16 cellular contexts compared by ENCODE assay signal in genomic region chr20:33861458-33861857, GRCh38. TPM values are rescaled to one million over a fixed set of nuclear protein-coding genes. Genes with fewer than 3 reads are reported as not detected.
A peak's percentile ranks its signal among the peaks of the same experiment; 100 is the strongest.
DNase-seq lines count a peak whose midpoint lies in the region; ATAC-seq and TF ChIP-seq lines count a peak whose summit lies in the region.
"Had no signal": no experiment of that assay in that cellular context is flagged by ENCODE, and none has a peak within 500 bp of the region (broad histone marks: within the 10 kb centered on the region; RNA-seq: fewer than 3 reads in every experiment).

No MANE protein-coding gene starts in this region.

- H3K4me1 ChIP-seq in RWPE2 (ENCODE audit: insufficient read depth, poor library complexity, severe bottlenecking) (no peaks in the 10 kb centered on the region), neuronal stem cell (ENCODE audit: control insufficient read depth in 2 of 2, insufficient read depth in 1 of 2, low read depth in 1 of 2, low read length in 2 of 2) (peaks cover 0 to 7% of the 10 kb centered on the region in 2 donors)

- H3K4me3 ChIP-seq in RWPE2 (ENCODE audit: severe bottlenecking) (no peak overlapping the region), neuronal stem cell (ENCODE audit: low read length in 2 of 2) (no peak overlapping the region)
- H3K4me3 ChIP-seq: GM12878, GM23248 had no signal

- no peak overlapping the region for H2AK5ac ChIP-seq in neuronal stem cell (ENCODE audit: low read depth, low read length)

- no peaks in the 10 kb centered on the region for H3K9me3 ChIP-seq in RWPE2 (ENCODE audit: severe bottlenecking)
- no peaks in the 10 kb centered on the region for H3K9me3 ChIP-seq in neuronal stem cell (replicated peaks in 1 of 2; ENCODE audit: control insufficient read depth in 2 of 2, insufficient read depth in 1 of 2, low read depth in 1 of 2, low read length in 2 of 2)

- CTCF ChIA-PET in activated CD4-positive, alpha-beta T cell treated with anti-CD3 and anti-CD28 coated beads, Interleukin-2, amount 10 ng/mL, durations not matched to agents 7 days and 5 days (lab: Charles Lee), result interaction anchor here (0.6 to 2.0 kb wide), 5 partner anchors 10 to 44 kb away, joined by 3 to 4 read pairs (median 3); no protein-coding TSS in a partner anchor
- CTCF ChIA-PET in activated CD8-positive, alpha-beta T cell treated with anti-CD3 and anti-CD28 coated beads for 36 hours (lab: Charles Lee), result interaction anchor here (0.7 to 2.6 kb wide), 9 partner anchors 9 to 268 kb away, joined by 3 to 10 read pairs (median 4); partner anchors contain the start of gene EIF2S2

- H3K9ac ChIP-seq in neuronal stem cell (ENCODE audit: low read depth, low read length, poor library complexity), result no peak overlapping the region
- H3K9ac ChIP-seq: GM23248 had no signal

- peak overlapping the region; percentile 33 for H3K27ac Mint-ChIP-seq in activated CD4-positive, alpha-beta T cell treated with anti-CD3 and anti-CD28 coated beads, Interleukin-2, amount 10 ng/mL, durations not matched to agents 7 days and 5 days
- peak overlapping the region; percentile 50 for H3K27ac Mint-ChIP-seq in nephron progenitor cell
- no peak overlapping the region for H3K27ac Mint-ChIP-seq in immature natural killer cell
- no peak overlapping the region for H3K27ac Mint-ChIP-seq in activated CD8-positive, alpha-beta T cell treated with anti-CD3 and anti-CD28 coated beads for 36 hours
- H3K27ac Mint-ChIP-seq: CD4-positive, alpha-beta T cell had no signal

- H2BK15ac ChIP-seq in neuronal stem cell (ENCODE audit: low read length), result no peak overlapping the region

- no peak overlapping the region for H2BK5ac ChIP-seq in neuronal stem cell (ENCODE audit: low read length)

- H3K14ac ChIP-seq in neuronal stem cell (ENCODE audit: low read length), result no peak overlapping the region

- WGBS in neuronal stem cell (ENCODE audit: extremely low coverage in 2 of 2, insufficient read length in 2 of 2, insufficient replicate concordance in 1 of 2), 2 donors, result no CpG with 5 or more reads among the region's 9 CpGs

- H4K91ac ChIP-seq in neuronal stem cell (ENCODE audit: low read depth, low read length, poor library complexity), result no peak overlapping the region

- H3K4me1 Mint-ChIP-seq in activated CD4-positive, alpha-beta T cell treated with anti-CD3 and anti-CD28 coated beads, Interleukin-2, amount 10 ng/mL, durations not matched to agents 7 days and 5 days, result peaks cover 61% of the 10 kb centered on the region
- H3K4me1 Mint-ChIP-seq in nephron progenitor cell, result peaks cover 45% of the 10 kb centered on the region
- peaks cover 17 to 20% of the 10 kb centered on the region in 2 donors for H3K4me1 Mint-ChIP-seq in immature natural killer cell
- H3K4me1 Mint-ChIP-seq in activated CD8-positive, alpha-beta T cell treated with anti-CD3 and anti-CD28 coated beads for 36 hours (ENCODE audit: low read depth), result peaks cover 25% of the 10 kb centered on the region

- H3K27me3 ChIP-seq in RWPE2 (ENCODE audit: insufficient read depth, poor library complexity, severe bottlenecking), result no peaks in the 10 kb centered on the region
- H3K27me3 ChIP-seq in neuronal stem cell (ENCODE audit: control insufficient read depth in 3 of 3, insufficient read depth in 3 of 3, low read depth in 1 of 3, low read length in 3 of 3), result peaks cover 0 to 3% (median 0%) of the 10 kb centered on the region in 3 experiments

- H3K36me3 ChIP-seq in RWPE2 (ENCODE audit: low read depth), result no peaks in the 10 kb centered on the region
- peaks cover 6 to 8% of the 10 kb centered on the region in 2 donors for H3K36me3 ChIP-seq in neuronal stem cell (replicated peaks in 1 of 2; ENCODE audit: control insufficient read depth in 2 of 2, insufficient read depth in 2 of 2, low read length in 2 of 2)

- POLR2A ChIA-PET in activated CD4-positive, alpha-beta T cell treated with anti-CD3 and anti-CD28 coated beads, Interleukin-2, amount 10 ng/mL, durations not matched to agents 7 days and 5 days (lab: Charles Lee), result no interaction called here
- POLR2A ChIA-PET in activated CD8-positive, alpha-beta T cell treated with anti-CD3 and anti-CD28 coated beads for 36 hours (lab: Charles Lee), result interaction anchor here (1.4 kb wide), 2 partner anchors 10 to 12 kb away, joined by 4 read pairs; no protein-coding TSS in a partner anchor

- H2BK12ac ChIP-seq in neuronal stem cell (ENCODE audit: low read length), result no peak overlapping the region

- H2BK120ac ChIP-seq in neuronal stem cell (ENCODE audit: low read depth, low read length), result no peak overlapping the region

- intact Hi-C loops in activated CD8-positive, alpha-beta T cell treated with anti-CD3 and anti-CD28 coated beads for 36 hours (cut with micrococcal nuclease), result no loop called here

- no peaks in the 10 kb centered on the region for H3K79me1 ChIP-seq in neuronal stem cell (ENCODE audit: low read depth, low read length)

- H3K4me3 Mint-ChIP-seq in activated CD4-positive, alpha-beta T cell treated with anti-CD3 and anti-CD28 coated beads, Interleukin-2, amount 10 ng/mL, durations not matched to agents 7 days and 5 days, result no peak overlapping the region
- H3K4me3 Mint-ChIP-seq in nephron progenitor cell (no peak overlapping the region), immature natural killer cell (no peak overlapping the region)
- no peak overlapping the region for H3K4me3 Mint-ChIP-seq in activated CD8-positive, alpha-beta T cell treated with anti-CD3 and anti-CD28 coated beads for 36 hours
- H3K4me3 Mint-ChIP-seq: CD4-positive, alpha-beta T cell had no signal

- H3K18ac ChIP-seq in neuronal stem cell (ENCODE audit: low read length), result no peak overlapping the region

- peaks cover 30% of the 10 kb centered on the region for H3K36me3 Mint-ChIP-seq in activated CD4-positive, alpha-beta T cell treated with anti-CD3 and anti-CD28 coated beads, Interleukin-2, amount 10 ng/mL, durations not matched to agents 7 days and 5 days (ENCODE audit: low read depth)
- no peaks in the 10 kb centered on the region for H3K36me3 Mint-ChIP-seq in nephron progenitor cell (ENCODE audit: low read depth)
- H3K36me3 Mint-ChIP-seq in immature natural killer cell, result peaks cover 0 to 8% (median 4%) of the 10 kb centered on the region in 3 donors
- peaks cover 5% of the 10 kb centered on the region for H3K36me3 Mint-ChIP-seq in activated CD8-positive, alpha-beta T cell treated with anti-CD3 and anti-CD28 coated beads for 36 hours (ENCODE audit: low read depth)

- H3K27me3 Mint-ChIP-seq in activated CD4-positive, alpha-beta T cell treated with anti-CD3 and anti-CD28 coated beads, Interleukin-2, amount 10 ng/mL, durations not matched to agents 7 days and 5 days, result no peaks in the 10 kb centered on the region
- H3K27me3 Mint-ChIP-seq in nephron progenitor cell (ENCODE audit: low read depth, poor library complexity) (peaks cover under 1% of the 10 kb centered on the region), immature natural killer cell (ENCODE audit: low read depth in 3 of 3) (peaks cover 0 to 2% (median 0%) of the 10 kb centered on the region in 3 donors)
- no peaks in the 10 kb centered on the region for H3K27me3 Mint-ChIP-seq in activated CD8-positive, alpha-beta T cell treated with anti-CD3 and anti-CD28 coated beads for 36 hours
- H3K27me3 Mint-ChIP-seq: CD4-positive, alpha-beta T cell had no signal

- H3K9me3 Mint-ChIP-seq in activated CD4-positive, alpha-beta T cell treated with anti-CD3 and anti-CD28 coated beads, Interleukin-2, amount 10 ng/mL, durations not matched to agents 7 days and 5 days, result no peaks in the 10 kb centered on the region
- H3K9me3 Mint-ChIP-seq in nephron progenitor cell (no peaks in the 10 kb centered on the region), immature natural killer cell (no peaks in the 10 kb centered on the region)
- no peaks in the 10 kb centered on the region for H3K9me3 Mint-ChIP-seq in activated CD8-positive, alpha-beta T cell treated with anti-CD3 and anti-CD28 coated beads for 36 hours
- H3K9me3 Mint-ChIP-seq: CD4-positive, alpha-beta T cell had no signal

- TF ChIP-seq CTCF in RWPE2 (IDR thresholded peaks at IDR 0.05; ENCODE audit: poor library complexity, severe bottlenecking), result no peak
- TF ChIP-seq CTCF in nephron progenitor cell (IDR thresholded peaks at IDR 0.05), result no peak
- no peak for TF ChIP-seq CTCF in activated CD8-positive, alpha-beta T cell treated with anti-CD3 and anti-CD28 coated beads for 36 hours (IDR thresholded peaks at IDR 0.05)

- no peak overlapping the region for H4K8ac ChIP-seq in neuronal stem cell (ENCODE audit: low read depth, low read length)

- no peak overlapping the region for H3K23ac ChIP-seq in neuronal stem cell (ENCODE audit: low read depth, low read length, poor library complexity)

- no peak for ATAC-seq in RWPE2 (ENCODE audit: low read depth)
- no peak for ATAC-seq in activated CD8-positive, alpha-beta T cell treated with anti-CD3 and anti-CD28 coated beads for 36 hours
- ATAC-seq: GM12878, HCT116 had no signal

- no peak overlapping the region for H2AFZ ChIP-seq in neuronal stem cell (ENCODE audit: low read length)
- H2AFZ ChIP-seq: GM23248 had no signal

- no peak for DNase-seq in activated CD4-positive, alpha-beta T cell treated with anti-CD3 and anti-CD28 coated beads, Interleukin-2, amount 10 ng/mL, durations not matched to agents 7 days and 5 days
- no peak for DNase-seq in activated CD4-positive, alpha-beta T cell treated with anti-CD3 and anti-CD28 coated beads for 48 hours
- peak; percentile 69 for DNase-seq in RWPE2 (ENCODE audit: low spot score)
- DNase-seq in nephron progenitor cell, result no peak
- DNase-seq in immature natural killer cell, result no peak
- no peak for DNase-seq in neuronal stem cell (ENCODE audit: low spot score)
- no peak for DNase-seq in activated CD8-positive, alpha-beta T cell treated with anti-CD3 and anti-CD28 coated beads for 36 hours
- DNase-seq: 8988T; AML-193; C1 segment of cervical spinal cord; Calu3; CD4-positive, alpha-beta T cell; DMS 273 treated with DMSO at 0.1 percent for 48 hours; GM23248 had no signal

- H3K4me2 ChIP-seq in neuronal stem cell (ENCODE audit: insufficient read depth, low read length, poor library complexity, severe bottlenecking), result no peak overlapping the region

- H3K27ac ChIP-seq in RWPE2 (ENCODE audit: poor library complexity, severe bottlenecking) (no peak overlapping the region), neuronal stem cell (replicated peaks; ENCODE audit: low read length) (no peak overlapping the region)
- H3K27ac ChIP-seq: GM23248 had no signal

- no peak overlapping the region for H3K4ac ChIP-seq in neuronal stem cell (ENCODE audit: low read length)

RNA-seq across cellular contexts. Expression of gene CHMP4B, which starts 50.3 kb away (rescaled TPM):
- 100 to 1,000 TPM; 105 to 108 TPM for total RNA-seq in activated CD4-positive, alpha-beta T cell treated with anti-CD3 and anti-CD28 coated beads, Interleukin-2, amount 10 ng/mL, durations not matched to agents 7 days and 5 days
- polyA plus RNA-seq in immature natural killer cell, result 1 to 10 TPM; 1.3 to 8.1 (median 3.7) TPM
- 68.2 TPM for polyA plus RNA-seq in neuronal stem cell (2013, experiment 1 of 2)
- 67.4 TPM for polyA plus RNA-seq in neuronal stem cell (2013, experiment 2 of 2)
- 10 to 100 TPM; 82.0 to 82.9 TPM for total RNA-seq in activated CD8-positive, alpha-beta T cell treated with anti-CD3 and anti-CD28 coated beads for 36 hours

Comparison
In these comparisons a context has a peak if more than half of its experiments do, and no peak if none do; other contexts are left out.
1. H3K27ac Mint-ChIP-seq: peak in activated CD4-positive, alpha-beta T cell treated with anti-CD3 and anti-CD28 coated beads, Interleukin-2, amount 10 ng/mL, durations not matched to agents 7 days and 5 days (single experiment) and nephron progenitor cell (single experiment); none in immature natural killer cell (0 of 6) and activated CD8-positive, alpha-beta T cell treated with anti-CD3 and anti-CD28 coated beads for 36 hours (single experiment).